In genomic region chr17:76667786-76668453, GRCh38 we compare ENCODE assay signal across 33 cellular contexts. TPM values are rescaled to one million over a fixed set of nuclear protein-coding genes. Genes with fewer than 3 reads are reported as not detected.
A peak's percentile ranks its signal among the peaks of the same experiment; 100 is the strongest.
DNase-seq lines count a peak whose midpoint lies in the region; ATAC-seq, FAIRE-seq and TF ChIP-seq lines count a peak whose summit lies in the region.
"Had no signal": no experiment of that assay in that cellular context is flagged by ENCODE, and none has a peak within 500 bp of the region (broad histone marks: within the 10 kb centered on the region; RNA-seq: fewer than 3 reads in every experiment).

No MANE protein-coding gene starts in this region.

- no peak overlapping the region for H3K4me3 Mint-ChIP-seq in type B pancreatic cell
- H3K4me3 Mint-ChIP-seq: activated CD8-positive, alpha-beta T cell treated with anti-CD3 and anti-CD28 coated beads for 36 hours; activated naive CD8-positive, alpha-beta T cell; activated T-helper 17 cell treated with anti-CD3 and anti-CD28 coated beads, Interleukin-2, amount 50 U/mL, for 72 hours; CD4-positive, CD25-positive, alpha-beta regulatory T cell; endodermal cell; stimulated activated naive CD8-positive, alpha-beta T cell treated with anti-CD3 and anti-CD28 coated beads, Interleukin-15, amount 100 ng/mL, for 72 hours had no signal

- no peak for ATAC-seq in HepG2
- no peak for ATAC-seq in right lobe of liver
- no peak for ATAC-seq in HG03442 (IDR thresholded peaks at IDR 0.05; ENCODE audit: unreplicated experiment)
- ATAC-seq: A549; activated CD8-positive, alpha-beta T cell treated with anti-CD3 and anti-CD28 coated beads for 36 hours; activated T-helper 17 cell treated with anti-CD3 and anti-CD28 coated beads, Interleukin-2, amount 50 U/mL, for 72 hours; left colon; stimulated activated naive CD8-positive, alpha-beta T cell treated with anti-CD3 and anti-CD28 coated beads, Interleukin-15, amount 100 ng/mL, for 72 hours had no signal

- peaks cover 39% of the 10 kb centered on the region for H3K4me1 Mint-ChIP-seq in type B pancreatic cell (ENCODE audit: unreplicated experiment)

- no peaks in the 10 kb centered on the region for H3K79me2 ChIP-seq in HepG2 (ENCODE audit: insufficient read depth, low read length)

- TF ChIP-seq CTCF in HepG2 (CRISPR knock-in tag; IDR thresholded peaks at IDR 0.05) = no peak
- no peak for TF ChIP-seq CTCF in right lobe of liver (IDR thresholded peaks at IDR 0.05)
- TF ChIP-seq CTCF in choroid plexus epithelial cell (conservative IDR thresholded peaks at IDR 0.05; ENCODE audit: low read depth, low read length) = no peak
- TF ChIP-seq CTCF in type B pancreatic cell (conservative IDR thresholded peaks at IDR 0.05) = no peak

- no peak overlapping the region for H2AFZ ChIP-seq in HepG2 (ENCODE audit: low read length)
- H2AFZ ChIP-seq: GM23248 had no signal

- no TSS peak for BruUV-seq in HepG2 (replicated peaks; lab: Mats Ljungman, UMichigan)

- no peak overlapping the region for H3K9ac ChIP-seq in HepG2 (ENCODE audit: insufficient read depth, low read depth, low read length)
- H3K9ac ChIP-seq: GM23248, KMS-11 had no signal

- H3K9me3 ChIP-seq in HepG2 (ENCODE audit: low read length) = no peaks in the 10 kb centered on the region
- no peaks in the 10 kb centered on the region for H3K9me3 ChIP-seq in right lobe of liver
- H3K9me3 ChIP-seq: A549, esophagus muscularis mucosa, right atrium auricular region, thoracic aorta had no signal

- POLR2A ChIA-PET in HepG2 (lab: Yijun Ruan, JAX) = interaction anchor here (0.5 kb wide), 1 partner anchor 214 kb away, joined by 3 read pairs; no protein-coding TSS in a partner anchor

- H3K4me1 ChIP-seq in HepG2 (ENCODE audit: insufficient read depth, low read length) (peaks cover 38% of the 10 kb centered on the region), right lobe of liver (peaks cover 0 to 11% (median 2%) of the 10 kb centered on the region in 4 donors)

- H3K27ac ChIP-seq in HepG2 (ENCODE audit: extremely low read length, insufficient read depth, low read length) (no peak overlapping the region), right lobe of liver (no peak overlapping the region)
- H3K27ac ChIP-seq: A549, esophagus muscularis mucosa, GM23248, KMS-11, right atrium auricular region, thoracic aorta had no signal

- TF ChIP-seq POLR2A in HepG2 (IDR thresholded peaks at IDR 0.05; ENCODE audit: insufficient read depth in 1 of 2, low read depth in 2 of 2, low read length in 2 of 2) = no peak
- no peak for TF ChIP-seq POLR2A in right lobe of liver (IDR thresholded peaks at IDR 0.05)

- no peaks in the 10 kb centered on the region for H3K27me3 Mint-ChIP-seq in type B pancreatic cell
- H3K27me3 Mint-ChIP-seq: activated CD8-positive, alpha-beta T cell treated with anti-CD3 and anti-CD28 coated beads for 36 hours; activated naive CD8-positive, alpha-beta T cell; activated T-helper 17 cell treated with anti-CD3 and anti-CD28 coated beads, Interleukin-2, amount 50 U/mL, for 72 hours; stimulated activated naive CD8-positive, alpha-beta T cell treated with anti-CD3 and anti-CD28 coated beads, Interleukin-15, amount 100 ng/mL, for 72 hours had no signal

- no peak for FAIRE-seq in HepG2 (lab: Jason Lieb, UNC)
- FAIRE-seq: A549, frontal cortex had no signal

- peaks cover 6% of the 10 kb centered on the region for H3K9me3 Mint-ChIP-seq in type B pancreatic cell
- H3K9me3 Mint-ChIP-seq: activated T-helper 17 cell treated with anti-CD3 and anti-CD28 coated beads, Interleukin-2, amount 50 U/mL, for 72 hours; CD4-positive, CD25-positive, alpha-beta regulatory T cell; endodermal cell; stimulated activated naive CD8-positive, alpha-beta T cell treated with anti-CD3 and anti-CD28 coated beads, Interleukin-15, amount 100 ng/mL, for 72 hours had no signal

- H3K4me3 ChIP-seq in HepG2 (replicated peaks in 1 of 3; ENCODE audit: insufficient read depth in 1 of 3, low read depth in 2 of 3, low read length in 3 of 3) (no peak overlapping the region), right lobe of liver (no peak overlapping the region), choroid plexus epithelial cell (ENCODE audit: low read depth, low read length) (no peak overlapping the region)
- H3K4me3 ChIP-seq: A549, esophagus muscularis mucosa, GM23248, right atrium auricular region, thoracic aorta had no signal

- H3K4me2 ChIP-seq in HepG2 (ENCODE audit: low read depth, low read length) = no peak overlapping the region; the same call in 1 of the 2 replicates
- H3K4me2 ChIP-seq: KMS-11 had no signal

- H3K27me3 ChIP-seq in HepG2 (ENCODE audit: control insufficient read depth in 1 of 2, insufficient read depth in 2 of 2, low read length in 2 of 2) (no peaks in the 10 kb centered on the region; a peak in 1 of 5 replicates), right lobe of liver (no peaks in the 10 kb centered on the region)
- H3K27me3 ChIP-seq: right atrium auricular region had no signal

- in situ Hi-C loops in HepG2 (cut with HindIII; ENCODE audit: extremely low pct_ligation_motif_present, low pct_unique_long_range_greater_than_20kb) = no loop called here

- no peak for DNase-seq in HepG2 (ENCODE audit: low spot score)
- no peak for DNase-seq in right lobe of liver
- DNase-seq in choroid plexus epithelial cell (ENCODE audit: low read depth) = peak; percentile 56
- DNase-seq in left kidney (ENCODE audit: low read depth, low spot score) = peak; percentile 66
- DNase-seq in type B pancreatic cell (ENCODE audit: extremely low spot score, unreplicated experiment) = no peak
- no peak for DNase-seq in 8988T
- no peak for DNase-seq in GM19238 (ENCODE audit: insufficient read length, low spot score)
- DNase-seq: activated CD8-positive, alpha-beta T cell treated with anti-CD3 and anti-CD28 coated beads for 36 hours; aorta; CD4-positive, CD25-positive, alpha-beta regulatory T cell; cortex of kidney; endodermal cell; GM23248; mammary epithelial cell; MM.1S; NCI-H2029 treated with DMSO at 0.1 percent for 48 hours; NCI-H345; Right ventricle myocardium superior; stimulated activated CD4-positive, alpha-beta T cell treated with anti-CD3 and anti-CD28 coated beads, Interleukin-1b, Interleukin-23, amount 100 ng/mL, for 48 hours; stimulated activated CD8-positive, alpha-beta memory T cell treated with anti-CD3 and anti-CD28 coated beads, Interleukin-4, amount 100 ng/mL, for 48 hours; stimulated activated naive CD8-positive, alpha-beta T cell treated with anti-CD3 and anti-CD28 coated beads, Interleukin-15, amount 100 ng/mL, for 72 hours had no signal

- H3K36me3 ChIP-seq in HepG2 (replicated peaks in 1 of 2; ENCODE audit: control insufficient read depth in 1 of 2, insufficient read depth in 2 of 2, low read length in 2 of 2) (no peaks in the 10 kb centered on the region), right lobe of liver (no peaks in the 10 kb centered on the region)
- H3K36me3 ChIP-seq: esophagus muscularis mucosa, right atrium auricular region, thoracic aorta had no signal

- TF ChIP-seq EP300 in HepG2 (IDR thresholded peaks at IDR 0.05; ENCODE audit: low read depth in 2 of 2, low read length in 2 of 2) (no peak), HepG2 (CRISPR knock-in tag; IDR thresholded peaks at IDR 0.05; ENCODE audit: borderline replicate concordance) (no peak)

- intact Hi-C loops in HepG2 (cut with micrococcal nuclease; ENCODE audit: unreplicated experiment) = no loop called here
- intact Hi-C loops in right lobe of liver (cut with DNase I) = no loop called here

- no peaks in the 10 kb centered on the region for H4K20me1 ChIP-seq in HepG2 (ENCODE audit: insufficient read depth, low read length)

- H3K27ac Mint-ChIP-seq in type B pancreatic cell = peak overlapping the region; percentile 34
- H3K27ac Mint-ChIP-seq: activated CD8-positive, alpha-beta T cell treated with anti-CD3 and anti-CD28 coated beads for 36 hours; activated naive CD8-positive, alpha-beta T cell; activated T-helper 17 cell treated with anti-CD3 and anti-CD28 coated beads, Interleukin-2, amount 50 U/mL, for 72 hours; endodermal cell; stimulated activated naive CD8-positive, alpha-beta T cell treated with anti-CD3 and anti-CD28 coated beads, Interleukin-15, amount 100 ng/mL, for 72 hours had no signal

- no peak for TF ChIP-seq RAD21 in HepG2 (CRISPR knock-in tag; IDR thresholded peaks at IDR 0.05)

- CTCF ChIA-PET in HepG2 (lab: Yijun Ruan, JAX; ENCODE audit: low intra/inter-chr PET ratio, low total read pairs) = no interaction called here

- no peaks in the 10 kb centered on the region for H3K36me3 Mint-ChIP-seq in type B pancreatic cell
- H3K36me3 Mint-ChIP-seq: activated naive CD8-positive, alpha-beta T cell; CD4-positive, CD25-positive, alpha-beta regulatory T cell had no signal

- WGBS in HepG2 (ENCODE audit: low lambda C conversion rate) = 64% methylated on average over 14 of the region's 14 CpGs
- WGBS in right lobe of liver (ENCODE audit: insufficient coverage, low coverage, low lambda C conversion rate, missing lambda C conversion rate) = 68% methylated on average over 12 of the region's 14 CpGs

RNA-seq across cellular contexts. Expression of gene ST6GALNAC1, which starts 24.4 kb away (rescaled TPM):
- total RNA-seq in HepG2 (2016; rRNA removed; fragmentation: Illumina TruSeq; extraction: Trizol) (not detected in 2 replicates), right lobe of liver (1 to 10 TPM in 1 of 6 experiments, under 1 TPM in 2, not detected in 3; 0.42 to 1.4 (median 0.62) TPM), type B pancreatic cell (ENCODE audit: low replicate concordance) (10.3 and 17.3 TPM in 2 replicates)
- total RNA-seq in HepG2 (2016; cell fraction: cytosol; rRNA removed; fragmentation: Illumina TruSeq; extraction: Trizol; ENCODE audit: low read depth) = not detected in 2 replicates
- total RNA-seq in HepG2 (2016; cell fraction: insoluble cytoplasmic fraction; rRNA removed; fragmentation: Illumina TruSeq; extraction: Trizol) = not detected in 2 replicates
- total RNA-seq in HepG2 (2016; cell fraction: membrane; rRNA removed; fragmentation: Illumina TruSeq; extraction: Trizol) = not detected in 2 replicates
- not detected in 2 replicates for total RNA-seq in HepG2 (2016; cell fraction: nucleus; rRNA removed; fragmentation: Illumina TruSeq; extraction: Trizol)
- polyA plus RNA-seq in HepG2 (2011; rRNA removed) = not detected in 2 replicates
- polyA plus RNA-seq in HepG2 (2011; cell fraction: cytosol; rRNA removed) = not detected in 2 replicates
- not detected in 2 replicates for polyA plus RNA-seq in HepG2 (2011; cell fraction: nucleus; rRNA removed)
- not detected in 2 replicates for polyA plus RNA-seq in HepG2 (2012)
- polyA plus RNA-seq in HepG2 (2016; cell fraction: cytosol; fragmentation: Illumina TruSeq; extraction: Trizol; ENCODE audit: low read depth) = not detected in 2 replicates
- polyA plus RNA-seq in HepG2 (2016; cell fraction: insoluble cytoplasmic fraction; fragmentation: Illumina TruSeq; extraction: Trizol; ENCODE audit: low read depth) = not detected in 2 replicates
- polyA plus RNA-seq in HepG2 (2016; cell fraction: membrane; fragmentation: Illumina TruSeq; extraction: Trizol; ENCODE audit: low read depth) = not detected in 2 replicates
- not detected in 2 replicates for polyA plus RNA-seq in HepG2 (2016; cell fraction: nucleus; fragmentation: Illumina TruSeq; extraction: Trizol; ENCODE audit: insufficient read depth, low read depth)
- 0.36 and 9.8 TPM in 2 replicates for polyA minus RNA-seq in HepG2 (2011; rRNA and poly(A)+ RNA removed; ENCODE audit: low replicate concordance)
- polyA minus RNA-seq in HepG2 (2011; cell fraction: cytosol; rRNA and poly(A)+ RNA removed) = not detected in 2 replicates
- polyA minus RNA-seq in HepG2 (2011; cell fraction: nucleus; rRNA and poly(A)+ RNA removed) = not detected in 2 replicates
- total RNA-seq: activated CD8-positive, alpha-beta T cell treated with anti-CD3 and anti-CD28 coated beads for 36 hours; Daoy; endodermal cell; GM23248; mammary epithelial cell had no signal
- polyA plus RNA-seq: GM23248, mammary epithelial cell, neural cell had no signal

RNA-seq across cellular contexts. Expression of gene MXRA7, which starts 42.8 kb away (rescaled TPM):
- total RNA-seq in HepG2 (2016; rRNA removed; fragmentation: Illumina TruSeq; extraction: Trizol) (28.0 and 44.8 TPM in 2 replicates), right lobe of liver (10 to 100 TPM in 5 of 6 experiments, 1 to 10 TPM in 1; 7.7 to 25.4 (median 15.3) TPM), type B pancreatic cell (ENCODE audit: low replicate concordance) (43.4 and 75.0 TPM in 2 replicates)
- 22.8 and 24.5 TPM in 2 replicates for total RNA-seq in HepG2 (2016; cell fraction: cytosol; rRNA removed; fragmentation: Illumina TruSeq; extraction: Trizol; ENCODE audit: low read depth)
- 30.0 and 44.9 TPM in 2 replicates for total RNA-seq in HepG2 (2016; cell fraction: insoluble cytoplasmic fraction; rRNA removed; fragmentation: Illumina TruSeq; extraction: Trizol)
- total RNA-seq in HepG2 (2016; cell fraction: membrane; rRNA removed; fragmentation: Illumina TruSeq; extraction: Trizol) = 51.0 and 58.7 TPM in 2 replicates
- total RNA-seq in HepG2 (2016; cell fraction: nucleus; rRNA removed; fragmentation: Illumina TruSeq; extraction: Trizol) = 30.0 and 37.9 TPM in 2 replicates
- 112 and 139 TPM in 2 replicates for polyA plus RNA-seq in HepG2 (2011; rRNA removed)
- polyA plus RNA-seq in HepG2 (2011; cell fraction: cytosol; rRNA removed) = 75.0 and 131 TPM in 2 replicates
- 36.3 and 45.0 TPM in 2 replicates for polyA plus RNA-seq in HepG2 (2011; cell fraction: nucleus; rRNA removed)
- polyA plus RNA-seq in HepG2 (2012) = 131 and 138 TPM in 2 replicates
- 36.6 and 41.1 TPM in 2 replicates for polyA plus RNA-seq in HepG2 (2016; cell fraction: cytosol; fragmentation: Illumina TruSeq; extraction: Trizol; ENCODE audit: low read depth)
- polyA plus RNA-seq in HepG2 (2016; cell fraction: insoluble cytoplasmic fraction; fragmentation: Illumina TruSeq; extraction: Trizol; ENCODE audit: low read depth) = 37.7 and 42.0 TPM in 2 replicates
- 56.2 and 59.4 TPM in 2 replicates for polyA plus RNA-seq in HepG2 (2016; cell fraction: membrane; fragmentation: Illumina TruSeq; extraction: Trizol; ENCODE audit: low read depth)
- 59.5 and 60.5 TPM in 2 replicates for polyA plus RNA-seq in HepG2 (2016; cell fraction: nucleus; fragmentation: Illumina TruSeq; extraction: Trizol; ENCODE audit: insufficient read depth, low read depth)
- 21.9 and 76.0 TPM in 2 replicates for polyA minus RNA-seq in HepG2 (2011; rRNA and poly(A)+ RNA removed; ENCODE audit: low replicate concordance)
- 38.4 and 70.8 TPM in 2 replicates for polyA minus RNA-seq in HepG2 (2011; cell fraction: cytosol; rRNA and poly(A)+ RNA removed)
- 18.8 and 29.5 TPM in 2 replicates for polyA minus RNA-seq in HepG2 (2011; cell fraction: nucleus; rRNA and poly(A)+ RNA removed)

RNA-seq across cellular contexts. Expression of gene JMJD6, which starts 58.5 kb away (rescaled TPM):
- total RNA-seq in HepG2 (2016; rRNA removed; fragmentation: Illumina TruSeq; extraction: Trizol) (41.0 and 49.1 TPM in 2 replicates), right lobe of liver (10 to 100 TPM in 5 of 6 experiments, 1 to 10 TPM in 1; 10.0 to 15.8 (median 11.1) TPM), type B pancreatic cell (ENCODE audit: low replicate concordance) (23.6 and 35.4 TPM in 2 replicates)
- total RNA-seq in HepG2 (2016; cell fraction: cytosol; rRNA removed; fragmentation: Illumina TruSeq; extraction: Trizol; ENCODE audit: low read depth) = 9.7 and 10.0 TPM in 2 replicates
- total RNA-seq in HepG2 (2016; cell fraction: insoluble cytoplasmic fraction; rRNA removed; fragmentation: Illumina TruSeq; extraction: Trizol) = 41.7 and 48.0 TPM in 2 replicates
- total RNA-seq in HepG2 (2016; cell fraction: membrane; rRNA removed; fragmentation: Illumina TruSeq; extraction: Trizol) = 15.3 and 17.9 TPM in 2 replicates
- total RNA-seq in HepG2 (2016; cell fraction: nucleus; rRNA removed; fragmentation: Illumina TruSeq; extraction: Trizol) = 24.8 and 26.0 TPM in 2 replicates
- polyA plus RNA-seq in HepG2 (2011; rRNA removed) = 33.6 and 36.0 TPM in 2 replicates
- 25.2 and 31.5 TPM in 2 replicates for polyA plus RNA-seq in HepG2 (2011; cell fraction: cytosol; rRNA removed)
- 43.8 and 48.7 TPM in 2 replicates for polyA plus RNA-seq in HepG2 (2011; cell fraction: nucleus; rRNA removed)
- polyA plus RNA-seq in HepG2 (2012) = 37.4 and 57.9 TPM in 2 replicates
- 7.4 and 7.7 TPM in 2 replicates for polyA plus RNA-seq in HepG2 (2016; cell fraction: cytosol; fragmentation: Illumina TruSeq; extraction: Trizol; ENCODE audit: low read depth)
- 47.9 and 48.6 TPM in 2 replicates for polyA plus RNA-seq in HepG2 (2016; cell fraction: insoluble cytoplasmic fraction; fragmentation: Illumina TruSeq; extraction: Trizol; ENCODE audit: low read depth)
- 11.8 and 11.9 TPM in 2 replicates for polyA plus RNA-seq in HepG2 (2016; cell fraction: membrane; fragmentation: Illumina TruSeq; extraction: Trizol; ENCODE audit: low read depth)
- 37.6 and 45.3 TPM in 2 replicates for polyA plus RNA-seq in HepG2 (2016; cell fraction: nucleus; fragmentation: Illumina TruSeq; extraction: Trizol; ENCODE audit: insufficient read depth, low read depth)
- 14.9 and 21.3 TPM in 2 replicates for polyA minus RNA-seq in HepG2 (2011; rRNA and poly(A)+ RNA removed; ENCODE audit: low replicate concordance)
- 13.4 and 16.7 TPM in 2 replicates for polyA minus RNA-seq in HepG2 (2011; cell fraction: cytosol; rRNA and poly(A)+ RNA removed)
- polyA minus RNA-seq in HepG2 (2011; cell fraction: nucleus; rRNA and poly(A)+ RNA removed) = 10.3 and 15.4 TPM in 2 replicates

RNA-seq across cellular contexts. Expression of gene METTL23, which starts 58.7 kb away (rescaled TPM):
- total RNA-seq in HepG2 (2016; rRNA removed; fragmentation: Illumina TruSeq; extraction: Trizol) = 39.7 and 39.9 TPM in 2 replicates
- total RNA-seq in HepG2 (2016; cell fraction: cytosol; rRNA removed; fragmentation: Illumina TruSeq; extraction: Trizol; ENCODE audit: low read depth) = 13.8 and 15.1 TPM in 2 replicates
- 40.1 and 40.8 TPM in 2 replicates for total RNA-seq in HepG2 (2016; cell fraction: insoluble cytoplasmic fraction; rRNA removed; fragmentation: Illumina TruSeq; extraction: Trizol)
- total RNA-seq in HepG2 (2016; cell fraction: membrane; rRNA removed; fragmentation: Illumina TruSeq; extraction: Trizol) = 23.4 and 26.9 TPM in 2 replicates
- total RNA-seq in HepG2 (2016; cell fraction: nucleus; rRNA removed; fragmentation: Illumina TruSeq; extraction: Trizol) = 28.8 and 32.4 TPM in 2 replicates
- 85.4 and 104 TPM in 2 replicates for polyA plus RNA-seq in HepG2 (2011; rRNA removed)
- polyA plus RNA-seq in HepG2 (2011; cell fraction: cytosol; rRNA removed) = 54.2 and 65.9 TPM in 2 replicates
- 68.9 and 70.3 TPM in 2 replicates for polyA plus RNA-seq in HepG2 (2011; cell fraction: nucleus; rRNA removed)
- 49.3 and 49.6 TPM in 2 replicates for polyA plus RNA-seq in HepG2 (2012)
- 16.6 and 18.6 TPM in 2 replicates for polyA plus RNA-seq in HepG2 (2016; cell fraction: cytosol; fragmentation: Illumina TruSeq; extraction: Trizol; ENCODE audit: low read depth)
- 45.5 and 51.2 TPM in 2 replicates for polyA plus RNA-seq in HepG2 (2016; cell fraction: insoluble cytoplasmic fraction; fragmentation: Illumina TruSeq; extraction: Trizol; ENCODE audit: low read depth)
- 22.2 and 23.6 TPM in 2 replicates for polyA plus RNA-seq in HepG2 (2016; cell fraction: membrane; fragmentation: Illumina TruSeq; extraction: Trizol; ENCODE audit: low read depth)
- polyA plus RNA-seq in HepG2 (2016; cell fraction: nucleus; fragmentation: Illumina TruSeq; extraction: Trizol; ENCODE audit: insufficient read depth, low read depth) = 60.8 and 67.8 TPM in 2 replicates
- 23.4 and 37.2 TPM in 2 replicates for polyA minus RNA-seq in HepG2 (2011; rRNA and poly(A)+ RNA removed; ENCODE audit: low replicate concordance)
- 17.2 and 17.6 TPM in 2 replicates for polyA minus RNA-seq in HepG2 (2011; cell fraction: cytosol; rRNA and poly(A)+ RNA removed)
- polyA minus RNA-seq in HepG2 (2011; cell fraction: nucleus; rRNA and poly(A)+ RNA removed) = 17.6 and 22.6 TPM in 2 replicates
- total RNA-seq in right lobe of liver = 10 to 100 TPM; 16.0 to 25.0 (median 18.7) TPM
- 27.5 and 28.2 TPM in 2 replicates for total RNA-seq in type B pancreatic cell (ENCODE audit: low replicate concordance)

Comparison
In these comparisons a context has a peak if more than half of its experiments do, and no peak if none do; other contexts are left out.
1. DNase-seq: peak in choroid plexus epithelial cell (single experiment) and left kidney (single experiment); none in HepG2 (single experiment), right lobe of liver (0 of 3), type B pancreatic cell (single experiment), 8988T (single experiment) and GM19238 (single experiment).